In genomic region chr1:178243119-178243518, GRCh38 we compare ENCODE assay signal across 20 cellular contexts.
DNase-seq lines count a peak whose midpoint lies in the region; ATAC-seq and TF ChIP-seq lines count a peak whose summit lies in the region.
"Had no signal": no experiment of that assay in that cellular context is flagged by ENCODE, and none has a peak within 500 bp of the region (broad histone marks: within the 10 kb centered on the region; RNA-seq: fewer than 3 reads in every experiment).

No MANE protein-coding gene starts in this region.

- peak overlapping the region; percentile 63 for H2BK15ac ChIP-seq in mesenchymal stem cell (ENCODE audit: low read depth, poor library complexity, severe bottlenecking)

- H4K91ac ChIP-seq in mesenchymal stem cell (ENCODE audit: low read length) = no peak overlapping the region

- no peak overlapping the region for H2BK120ac ChIP-seq in mesenchymal stem cell (ENCODE audit: low read depth, low read length)

- ATAC-seq in HG02678 (IDR thresholded peaks at IDR 0.05; ENCODE audit: unreplicated experiment) = no peak
- ATAC-seq: HepG2, Right ventricle myocardium inferior had no signal

- H4K8ac ChIP-seq in mesenchymal stem cell (ENCODE audit: low read length) = no peak overlapping the region

- H3K36me3 ChIP-seq in mammary epithelial cell (ENCODE audit: insufficient read depth, low read length) (no peaks in the 10 kb centered on the region), mesenchymal stem cell (ENCODE audit: control insufficient read depth in 1 of 2, insufficient read depth in 2 of 2, low read depth in 1 of 2, low read length in 2 of 2) (no peaks in the 10 kb centered on the region), HAP-1 (replicated peaks) (no peaks in the 10 kb centered on the region)

- H3K27me3 ChIP-seq in mammary epithelial cell (ENCODE audit: insufficient read depth, low read length) (no peaks in the 10 kb centered on the region), mesenchymal stem cell (ENCODE audit: control insufficient read depth in 1 of 2, insufficient read depth in 1 of 2, low read length in 2 of 2) (no peaks in the 10 kb centered on the region), HAP-1 (ENCODE audit: low read depth) (no peaks in the 10 kb centered on the region)

- no peak overlapping the region for H2BK5ac ChIP-seq in mesenchymal stem cell (ENCODE audit: low read depth, low read length, poor library complexity, severe bottlenecking)

- no TSS peak for BruUV-seq in mammary epithelial cell (replicated peaks; lab: Mats Ljungman, UMichigan)

- peaks cover 74% of the 10 kb centered on the region for H3K79me2 ChIP-seq in mammary epithelial cell (ENCODE audit: insufficient read depth, low read length)

- 100% methylated on average over 1 of the region's 1 CpG for WGBS in mammary epithelial cell (ENCODE audit: low coverage, missing lambda C conversion rate)
- 77% methylated on average over 1 of the region's 1 CpG for WGBS in mesenchymal stem cell

- TF ChIP-seq CTCF in HFFc6 (IDR thresholded peaks at IDR 0.05) (no peak), mammary epithelial cell (conservative IDR thresholded peaks at IDR 0.05 in 1 of 2, IDR thresholded peaks at IDR 0.05 in 1 of 2; ENCODE audit: extremely low read depth in 1 of 2, insufficient read depth in 1 of 2, low read depth in 1 of 2, low read length in 2 of 2) (no peak)

- DNase-seq in D341Med (ENCODE audit: low spot score) (peak; percentile 21), HFFc6 (no peak), mammary epithelial cell (no peak), mesenchymal stem cell (no peak), HAP-1 (ENCODE audit: low spot score in 2 of 2) (no peak), AG08396 (ENCODE audit: low spot score) (no peak)
- DNase-seq: CD8-positive, alpha-beta memory T cell; DND-41; HCEC 1CT; KG1; MV-4-11; NCI-H1417; NCI-H187; NCI-H2107; NCI-H2227 treated with DMSO at 0.1 percent for 48 hours; NCI-H524 treated with DMSO at 0.1 percent for 48 hours had no signal

- peak overlapping the region in 1 of 2 experiments; percentile 9 for H3K18ac ChIP-seq in mesenchymal stem cell (ENCODE audit: low read depth in 1 of 2, low read length in 2 of 2)

- no peak overlapping the region for H2BK12ac ChIP-seq in mesenchymal stem cell (ENCODE audit: low read length in 2 of 2)

- no peak overlapping the region for H3K14ac ChIP-seq in mesenchymal stem cell (ENCODE audit: low read length in 2 of 2)

- H3K27ac ChIP-seq in mammary epithelial cell (ENCODE audit: insufficient read depth, low read depth, low read length) = no peak overlapping the region
- H3K27ac ChIP-seq in mesenchymal stem cell (ENCODE audit: low read length, poor library complexity, severe bottlenecking) = no peak overlapping the region
- H3K27ac ChIP-seq: SK-N-MC had no signal

- H3K27me3 Mint-ChIP-seq in HFFc6 (ENCODE audit: insufficient read depth) = no peaks in the 10 kb centered on the region
- H3K27me3 Mint-ChIP-seq: CD8-positive, alpha-beta memory T cell had no signal

- no peaks in the 10 kb centered on the region for H4K20me1 ChIP-seq in mammary epithelial cell (ENCODE audit: insufficient read depth, low read length)

- H2AFZ ChIP-seq in mammary epithelial cell (ENCODE audit: low read depth, low read length) (no peak overlapping the region), mesenchymal stem cell (ENCODE audit: low read depth, low read length) (no peak overlapping the region)

- intact Hi-C loops in mammary epithelial cell (cut with micrococcal nuclease) = no loop called here

- H3K4me1 ChIP-seq in mammary epithelial cell (ENCODE audit: insufficient read depth, low read length) = peaks cover 40% of the 10 kb centered on the region
- H3K4me1 ChIP-seq in mesenchymal stem cell (ENCODE audit: control insufficient read depth, insufficient read depth, low read depth, low read length) = no peaks in the 10 kb centered on the region
- no peaks in the 10 kb centered on the region for H3K4me1 ChIP-seq in HAP-1

- H3K27ac Mint-ChIP-seq in HFFc6 = peak overlapping the region; percentile 87; the same call in 1 of the 2 replicates

- peaks cover 55% of the 10 kb centered on the region for H3K4me1 Mint-ChIP-seq in HFFc6 (ENCODE audit: low read depth)
- H3K4me1 Mint-ChIP-seq: CD8-positive, alpha-beta memory T cell had no signal

- CTCF ChIA-PET in mammary epithelial cell (lab: Charles Lee; ENCODE audit: low non-redundant PET) = no interaction called here

- H3K23ac ChIP-seq in mesenchymal stem cell (ENCODE audit: low read length in 2 of 2) = no peak overlapping the region

- H3K4me2 ChIP-seq in mammary epithelial cell (ENCODE audit: insufficient read depth, low read depth, low read length) (peak overlapping the region; percentile 2), mesenchymal stem cell (ENCODE audit: low read length, poor library complexity, severe bottlenecking) (no peak overlapping the region)

- H3K79me1 ChIP-seq in mesenchymal stem cell (replicated peaks; ENCODE audit: low read length, poor library complexity, severe bottlenecking) = peaks cover 12% of the 10 kb centered on the region

- H3K4ac ChIP-seq in mesenchymal stem cell (ENCODE audit: low read depth in 1 of 2, low read length in 2 of 2) = no peak overlapping the region

- peak overlapping the region; percentile 49 for H2AK5ac ChIP-seq in mesenchymal stem cell (ENCODE audit: low read length, severe bottlenecking)

- dilution Hi-C loops in mammary epithelial cell (cut with HindIII; ENCODE audit: low sequenced_read_pairs) = no loop called here

- H3K4me3 ChIP-seq in mammary epithelial cell (replicated peaks in 1 of 3; ENCODE audit: insufficient read depth in 1 of 3, low read depth in 2 of 3, low read length in 3 of 3) = no peak overlapping the region
- no peak overlapping the region for H3K4me3 ChIP-seq in mesenchymal stem cell (ENCODE audit: insufficient read depth in 1 of 2, low read depth in 1 of 2, low read length in 2 of 2)
- no peak overlapping the region for H3K4me3 ChIP-seq in HAP-1
- H3K4me3 ChIP-seq: SK-N-MC had no signal

- peaks cover 39% of the 10 kb centered on the region for H3K36me3 Mint-ChIP-seq in HFFc6 (ENCODE audit: low read depth)
- H3K36me3 Mint-ChIP-seq: CD8-positive, alpha-beta memory T cell had no signal

- peaks cover 20% of the 10 kb centered on the region for H3K9me3 Mint-ChIP-seq in HFFc6

- no peak overlapping the region for H3K4me3 Mint-ChIP-seq in HFFc6
- H3K4me3 Mint-ChIP-seq: CD8-positive, alpha-beta memory T cell had no signal

- peaks cover 4% of the 10 kb centered on the region for H3K9me3 ChIP-seq in mammary epithelial cell (replicated peaks; ENCODE audit: insufficient read depth, low read length)
- peaks cover 9% of the 10 kb centered on the region for H3K9me3 ChIP-seq in mesenchymal stem cell (ENCODE audit: control insufficient read depth, low read length)
- H3K9me3 ChIP-seq in HAP-1 = no peaks in the 10 kb centered on the region

- in situ Hi-C loops in mammary epithelial cell (cut with MboI; ENCODE audit: low sequenced_read_pairs in 2 of 2) = no loop called here
- in situ Hi-C loops in HAP-1 (cut with MboI; ENCODE audit: low sequenced_read_pairs) = no loop called here

- H3K9ac ChIP-seq in mammary epithelial cell (ENCODE audit: insufficient read depth, low read length) (no peak overlapping the region), mesenchymal stem cell (ENCODE audit: low read length) (no peak overlapping the region)
